ENCODE assay signal across 8 cellular contexts in the genomic region with DNA sequence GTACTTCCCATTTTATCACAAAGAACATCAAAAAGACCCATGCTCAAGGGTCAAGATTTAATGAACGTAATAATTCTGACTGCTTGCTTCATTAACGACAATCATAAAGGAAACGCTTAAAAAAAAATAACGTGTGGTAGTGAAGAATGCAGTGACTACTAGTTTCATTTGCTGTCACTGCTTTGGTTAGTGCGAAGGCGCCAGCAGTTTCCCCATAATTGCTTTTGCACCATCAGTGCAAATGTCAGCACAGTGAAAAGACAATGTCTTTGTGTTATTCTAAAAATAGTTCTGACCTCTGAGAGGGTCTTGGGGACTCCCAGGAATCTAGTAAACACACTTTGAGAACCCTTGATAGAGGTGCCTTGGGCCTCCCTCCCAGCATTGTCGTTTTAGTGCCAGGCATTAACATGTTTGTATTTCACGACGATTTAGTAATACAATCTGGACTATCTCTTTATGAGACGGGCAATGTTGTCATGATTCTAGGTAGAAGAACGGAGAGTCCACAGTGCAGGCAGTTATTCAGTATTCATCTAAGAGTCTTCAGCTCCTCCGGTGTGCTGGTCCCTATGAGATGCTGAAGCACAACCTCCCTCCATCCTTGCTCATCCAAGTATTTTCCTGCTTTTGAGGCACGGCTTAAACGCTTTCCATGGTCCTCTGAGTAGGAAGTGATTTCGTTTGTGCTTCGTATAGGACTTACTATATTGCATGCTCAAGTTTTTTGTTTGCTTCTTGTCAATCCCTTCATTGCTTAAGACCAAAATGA.
A peak's percentile ranks its signal among the peaks of the same experiment; 100 is the strongest.
DNase-seq lines count a peak whose midpoint lies in the region; ATAC-seq and FAIRE-seq lines count a peak whose summit lies in the region.

No MANE protein-coding gene starts in this region.

- FAIRE-seq in small intestine (lab: Jason Lieb, UNC), result no peak

- 1 to 6% (median 2%) methylated on average over 16 of the region's 16 CpGs for WGBS in small intestine, 3 donors

- in situ Hi-C loops in Caki2 (cut with HindIII; ENCODE audit: low pct_unique_long_range_greater_than_20kb, low sequenced_read_pairs), result no loop called here

- H3K27ac ChIP-seq in small intestine (ENCODE audit: low read depth in 1 of 2, low read length in 1 of 2), result peak overlapping the region; percentile 90 to 97

- H3K27me3 ChIP-seq in small intestine (ENCODE audit: control insufficient read depth in 2 of 2, insufficient read depth in 2 of 2, low read length in 2 of 2), result no peaks in the 10 kb centered on the region

- peak overlapping the region; percentile 87 for H3K4me3 ChIP-seq in iPS-11a (ENCODE audit: low read depth, low read length)
- H3K4me3 ChIP-seq in small intestine (ENCODE audit: low read depth in 1 of 2, low read length in 2 of 2), result peak overlapping the region; percentile 63 to 67

- no peaks in the 10 kb centered on the region for H3K36me3 ChIP-seq in small intestine (ENCODE audit: control insufficient read depth in 2 of 2, insufficient read depth in 2 of 2, low read length in 2 of 2)

- peak; percentile 0 for ATAC-seq in GM21619 (IDR thresholded peaks at IDR 0.05; ENCODE audit: unreplicated experiment)

- peaks cover 3 to 11% of the 10 kb centered on the region in 2 donors for H3K4me1 ChIP-seq in small intestine (ENCODE audit: control insufficient read depth in 2 of 2, insufficient read depth in 1 of 2, low read depth in 1 of 2, low read length in 1 of 2)

- no peaks in the 10 kb centered on the region for H3K9me3 ChIP-seq in small intestine (ENCODE audit: control insufficient read depth, low read depth)

- DNase-seq in Caki2 (ENCODE audit: low read depth) (peak; percentile 47), NCI-H524 (lab: John Stamatoyannopoulos, UW) (peak; percentile 42 to 54), small intestine (peak; percentile 75), NCI-H187 treated with DMSO at 0.1 percent for 48 hours (lab: John Stamatoyannopoulos, UW) (no peak), OCI-M2 (lab: John Stamatoyannopoulos, UW; ENCODE audit: unreplicated experiment) (no peak)
- DNase-seq in activated naive CD4-positive, alpha-beta T cell treated with anti-CD3 and anti-CD28 coated beads, Interleukin-2, amount 50 U/mL, for 16 hours, result peak; percentile 34

Comparison
In these comparisons a context has a peak if more than half of its experiments do, and no peak if none do; other contexts are left out.
1. DNase-seq: peak in Caki2 (single experiment), NCI-H524 (2 of 2), activated naive CD4-positive, alpha-beta T cell treated with anti-CD3 and anti-CD28 coated beads, Interleukin-2, amount 50 U/mL, for 16 hours (single experiment) and small intestine (single experiment); none in NCI-H187 treated with DMSO at 0.1 percent for 48 hours (single experiment) and OCI-M2 (single experiment).